Comparison of ENCODE assay signal across 11 cellular contexts in the genomic region with DNA sequence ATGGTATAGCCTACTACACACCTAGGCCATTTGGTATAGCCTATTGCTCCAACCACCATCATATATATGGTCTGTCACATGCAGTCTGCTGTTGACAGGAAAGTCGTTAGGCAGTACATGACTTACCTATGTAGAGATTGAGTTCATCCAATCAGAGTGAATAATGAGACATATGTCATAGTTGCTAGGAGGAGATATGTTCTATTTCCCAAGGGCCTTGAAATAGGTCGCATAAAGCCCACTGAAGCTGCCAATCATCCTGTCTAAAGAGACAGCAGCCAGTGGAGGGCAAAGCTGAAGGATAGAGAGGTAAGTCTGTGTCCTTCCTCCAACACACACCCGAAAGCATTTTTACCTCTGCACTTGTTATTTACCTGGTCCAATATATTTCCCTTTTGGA.
DNase-seq lines count a peak whose midpoint lies in the region; ATAC-seq and TF ChIP-seq lines count a peak whose summit lies in the region.
"Had no signal": no experiment of that assay in that cellular context is flagged by ENCODE, and none has a peak within 500 bp of the region (broad histone marks: within the 10 kb centered on the region; RNA-seq: fewer than 3 reads in every experiment).

No MANE protein-coding gene starts in this region.

- H3K36me3 ChIP-seq in thyroid gland (no peaks in the 10 kb centered on the region), esophagus muscularis mucosa (no peaks in the 10 kb centered on the region)

- no peak overlapping the region for H3K27ac ChIP-seq in thyroid gland
- no peak overlapping the region for H3K27ac ChIP-seq in esophagus muscularis mucosa (replicated peaks in 1 of 4)
- H3K27ac ChIP-seq: coronary artery had no signal

- no peaks in the 10 kb centered on the region for H3K27me3 ChIP-seq in thyroid gland
- no peaks in the 10 kb centered on the region for H3K27me3 ChIP-seq in esophagus muscularis mucosa

- H3K9me3 ChIP-seq in thyroid gland (no peaks in the 10 kb centered on the region), esophagus muscularis mucosa (no peaks in the 10 kb centered on the region)

- H3K4me1 ChIP-seq in thyroid gland (no peaks in the 10 kb centered on the region), esophagus muscularis mucosa (no peaks in the 10 kb centered on the region)

- DNase-seq in ELR (ENCODE audit: low read depth) (peak; percentile 44), LoVo (ENCODE audit: low spot score) (peak; percentile 2), cardiac fibroblast (ENCODE audit: low read depth in 2 of 2) (peak; percentile 6 to 30), thyroid gland (no peak), esophagus muscularis mucosa (ENCODE audit: extremely low spot score) (no peak), NCI-H1092 treated with DMSO at 0.1 percent for 48 hours (lab: John Stamatoyannopoulos, UW) (no peak)
- no peak for DNase-seq in activated CD8-positive, alpha-beta memory T cell treated with anti-CD3 and anti-CD28 coated beads, Interleukin-2, amount 50 U/mL, for 4 hours
- DNase-seq: activated CD8-positive, alpha-beta T cell treated with anti-CD3 and anti-CD28 coated beads, Interleukin-2, amount 10 ng/mL, durations not matched to agents 7 days and 5 days; kidney glomerular epithelial cell had no signal

- no peak for TF ChIP-seq CTCF in cardiac fibroblast (IDR thresholded peaks at IDR 0.05; ENCODE audit: low read depth, low read length)
- TF ChIP-seq CTCF in thyroid gland (IDR thresholded peaks at IDR 0.05), result no peak
- TF ChIP-seq CTCF in esophagus muscularis mucosa (IDR thresholded peaks at IDR 0.05), result no peak

- ATAC-seq in GM21526 (IDR thresholded peaks at IDR 0.05; ENCODE audit: low FRiP score, unreplicated experiment), result peak; percentile 59
- ATAC-seq: activated CD8-positive, alpha-beta T cell treated with anti-CD3 and anti-CD28 coated beads, Interleukin-2, amount 10 ng/mL, durations not matched to agents 7 days and 5 days had no signal

- TF ChIP-seq EP300 in esophagus muscularis mucosa (IDR thresholded peaks at IDR 0.05), result no peak

- intact Hi-C loops in thyroid gland (cut with DNase I) (no loop called here), esophagus muscularis mucosa (cut with DNase I) (no loop called here)

- WGBS in thyroid gland, 2 donors, result 86 to 93% methylated on average over 3 of the region's 3 CpGs
- 89% methylated on average over 3 of the region's 3 CpGs for WGBS in esophagus muscularis mucosa

- TF ChIP-seq POLR2A in thyroid gland (IDR thresholded peaks at IDR 0.05) (no peak), esophagus muscularis mucosa (IDR thresholded peaks at IDR 0.05; ENCODE audit: low read depth) (no peak)

- H3K4me3 ChIP-seq in cardiac fibroblast (replicated peaks in 1 of 2; ENCODE audit: low read depth in 2 of 2, low read length in 2 of 2) (no peak overlapping the region), thyroid gland (replicated peaks in 1 of 3) (no peak overlapping the region), esophagus muscularis mucosa (no peak overlapping the region)
- H3K4me3 ChIP-seq: coronary artery had no signal

Comparison
In these comparisons a context has a peak if more than half of its experiments do, and no peak if none do; other contexts are left out.
1. DNase-seq: peak in ELR (single experiment), LoVo (single experiment) and cardiac fibroblast (2 of 2); none in thyroid gland (0 of 2), esophagus muscularis mucosa (single experiment), NCI-H1092 treated with DMSO at 0.1 percent for 48 hours (single experiment) and activated CD8-positive, alpha-beta memory T cell treated with anti-CD3 and anti-CD28 coated beads, Interleukin-2, amount 50 U/mL, for 4 hours (single experiment).